ENCODE assay signal across 1 cellular context in genomic region chr10:29609696-29610095, GRCh38.
TF ChIP-seq lines count a peak whose summit lies in the region.

No MANE protein-coding gene starts in this region.

TF ChIP-seq in IMR-90, 13 proteins besides CTCF, POLR2A, EP300 and RAD21 (continued from another document):
- no peak for TF ChIP-seq SMC3 (IDR thresholded peaks at IDR 0.05; ENCODE audit: low read depth, low read length)
